Comparison of ENCODE assay signal across 7 cellular contexts in the genomic region with DNA sequence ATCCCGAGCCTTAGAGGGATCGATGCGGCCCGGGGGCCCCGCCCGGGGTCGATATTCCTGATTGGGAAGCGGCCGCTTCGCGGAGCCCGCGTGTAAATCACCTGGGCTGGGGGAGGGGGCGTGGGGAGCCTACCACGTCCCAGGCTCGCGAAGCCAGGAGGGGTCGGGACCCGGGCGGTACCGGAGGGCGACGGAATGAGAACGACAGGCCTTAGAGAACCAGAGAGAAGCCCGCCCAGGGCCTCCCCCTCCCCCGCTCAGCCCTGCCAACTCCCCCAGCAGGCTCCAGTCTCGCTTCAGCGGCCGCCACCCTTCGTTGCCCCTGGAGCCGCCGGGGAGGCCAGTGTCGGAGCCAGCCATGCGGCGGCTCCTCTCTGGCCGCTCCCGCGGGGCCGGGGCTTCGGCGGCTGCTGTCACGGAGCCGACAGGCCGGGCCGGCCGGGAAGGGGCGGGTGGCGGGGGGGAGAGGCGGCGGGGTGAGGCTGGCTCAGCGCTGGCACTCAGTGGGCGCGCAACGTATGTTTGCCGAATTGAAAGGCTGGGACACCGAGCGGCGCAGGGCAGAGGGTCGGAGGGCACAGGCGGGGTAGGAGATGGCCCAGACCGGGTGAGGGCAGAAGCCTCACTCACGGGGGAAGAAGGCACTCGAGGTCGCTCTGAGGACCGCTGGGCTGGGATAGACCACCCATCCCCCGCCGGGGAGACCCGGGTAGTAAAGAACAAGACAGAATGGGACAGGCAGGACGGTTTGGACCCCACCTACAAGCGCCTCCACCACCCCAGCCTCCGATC. TPM values are rescaled to one million over a fixed set of nuclear protein-coding genes. Genes with fewer than 3 reads are reported as not detected.
DNase-seq lines count a peak whose midpoint lies in the region; ATAC-seq and TF ChIP-seq lines count a peak whose summit lies in the region.
"Had no signal": no experiment of that assay in that cellular context is flagged by ENCODE, and none has a peak within 500 bp of the region (broad histone marks: within the 10 kb centered on the region; RNA-seq: fewer than 3 reads in every experiment).

No MANE protein-coding gene starts in this region.

- ATAC-seq in CD4-positive, CD25-positive, alpha-beta regulatory T cell (ENCODE audit: low read depth in 2 of 2), result no peak

- TF ChIP-seq POLR2A in NB4 (IDR thresholded peaks at IDR 0.05; ENCODE audit: extremely low read depth, insufficient read length), result no peak
- no peak for TF ChIP-seq POLR2A in spleen (IDR thresholded peaks at IDR 0.05)

- peaks cover 82% of the 10 kb centered on the region for H3K27me3 Mint-ChIP-seq in CD4-positive, CD25-positive, alpha-beta regulatory T cell

- peaks cover 0 to 2% (median 0%) of the 10 kb centered on the region in 7 donors for H3K9me3 Mint-ChIP-seq in CD4-positive, CD25-positive, alpha-beta regulatory T cell

- no peaks in the 10 kb centered on the region for H3K36me3 Mint-ChIP-seq in CD4-positive, CD25-positive, alpha-beta regulatory T cell

- no peak for DNase-seq in CD4-positive, CD25-positive, alpha-beta regulatory T cell
- DNase-seq in NB4 (ENCODE audit: low read depth) (peak; percentile 55), epithelial cell of esophagus (ENCODE audit: low read depth) (no peak), spleen (no peak), KBM-7 (no peak)
- no peak for DNase-seq in activated CD4-positive, alpha-beta T cell treated with anti-CD3 and anti-CD28 coated beads for 1 hour

- no peak overlapping the region for H3K4me3 ChIP-seq in CD4-positive, CD25-positive, alpha-beta regulatory T cell (ENCODE audit: low read depth, low read length)
- H3K4me3 ChIP-seq in NB4 (ENCODE audit: low read depth, low read length), result no peak overlapping the region
- peak overlapping the region; percentile 29 for H3K4me3 ChIP-seq in epithelial cell of esophagus (ENCODE audit: low read length)
- H3K4me3 ChIP-seq in spleen, result peak overlapping the region in 6 of 8 donors; percentile 19 to 65 (median 34)

- peaks cover 58% of the 10 kb centered on the region for H3K4me1 ChIP-seq in CD4-positive, CD25-positive, alpha-beta regulatory T cell (ENCODE audit: control insufficient read depth, insufficient read depth, low read length, poor library complexity, severe bottlenecking)
- H3K4me1 ChIP-seq in spleen, result peaks cover 48 to 72% (median 63%) of the 10 kb centered on the region in 6 donors

- peaks cover 8 to 58% (median 18%) of the 10 kb centered on the region in 4 donors for H3K4me1 Mint-ChIP-seq in CD4-positive, CD25-positive, alpha-beta regulatory T cell

- TF ChIP-seq CTCF in NB4 (IDR thresholded peaks at IDR 0.05; ENCODE audit: low read depth, low read length) (no peak), epithelial cell of esophagus (IDR thresholded peaks at IDR 0.05; ENCODE audit: insufficient read depth, low read depth, low read length, missing control alignments) (no peak), spleen (IDR thresholded peaks at IDR 0.05 in 8 of 11, conservative IDR thresholded peaks at IDR 0.05 in 3 of 11) (no peak)

- no peaks in the 10 kb centered on the region for H3K9me3 ChIP-seq in CD4-positive, CD25-positive, alpha-beta regulatory T cell (ENCODE audit: control insufficient read depth in 2 of 2, low read length in 2 of 2)
- no peaks in the 10 kb centered on the region for H3K9me3 ChIP-seq in spleen

- H3K27ac Mint-ChIP-seq in CD4-positive, CD25-positive, alpha-beta regulatory T cell, result no peak overlapping the region

- peak overlapping the region in 3 of 4 donors; percentile 66 to 76 (median 69) for H3K4me3 Mint-ChIP-seq in CD4-positive, CD25-positive, alpha-beta regulatory T cell

- in situ Hi-C loops in KBM-7 (cut with MboI; ENCODE audit: low pct_unique_long_range_greater_than_20kb, low sequenced_read_pairs), result no loop called here

- WGBS in spleen, 5 donors, result 1 to 6% (median 2%) methylated on average over 31 to 71 of the region's 71 CpGs

- H3K36me3 ChIP-seq in CD4-positive, CD25-positive, alpha-beta regulatory T cell (ENCODE audit: control insufficient read depth, insufficient read depth, low read length), result no peaks in the 10 kb centered on the region
- no peaks in the 10 kb centered on the region for H3K36me3 ChIP-seq in spleen

- intact Hi-C loops in spleen (cut with DNase I; ENCODE audit: low total_unique reads), result no loop called here

- H3K27ac ChIP-seq in CD4-positive, CD25-positive, alpha-beta regulatory T cell (ENCODE audit: insufficient read depth, low read length, poor library complexity, severe bottlenecking), result no peak overlapping the region
- no peak overlapping the region for H3K27ac ChIP-seq in spleen

- H3K27me3 ChIP-seq in CD4-positive, CD25-positive, alpha-beta regulatory T cell (ENCODE audit: control insufficient read depth, insufficient read depth, low read length), result peaks cover 43% of the 10 kb centered on the region
- peaks cover 23 to 98% (median 72%) of the 10 kb centered on the region in 7 donors for H3K27me3 ChIP-seq in spleen (replicated peaks in 1 of 7)

RNA-seq across cellular contexts. Expression of a gene that starts 1.4 kb away (rescaled TPM):
- total RNA-seq in CD4-positive, CD25-positive, alpha-beta regulatory T cell, result not detected
- not detected for polyA plus RNA-seq in CD4-positive, CD25-positive, alpha-beta regulatory T cell
- 1 to 10 TPM in 2 of 7 donors, under 1 TPM in 5; 0.43 to 1.9 (median 0.89) TPM for total RNA-seq in spleen
- under 1 TPM; 0.10 to 0.48 (median 0.20) TPM for polyA plus RNA-seq in spleen

RNA-seq across cellular contexts. Expression of a gene that starts 8.3 kb away (rescaled TPM):
- total RNA-seq in CD4-positive, CD25-positive, alpha-beta regulatory T cell, result not detected
- polyA plus RNA-seq in CD4-positive, CD25-positive, alpha-beta regulatory T cell, result not detected
- not detected for total RNA-seq in spleen
- not detected for polyA plus RNA-seq in spleen

RNA-seq across cellular contexts. Expression of a gene that starts 22.0 kb away (rescaled TPM):
- total RNA-seq in CD4-positive, CD25-positive, alpha-beta regulatory T cell, result 5.5 TPM
- polyA plus RNA-seq in CD4-positive, CD25-positive, alpha-beta regulatory T cell, result 1 to 10 TPM; 2.4 to 4.8 (median 3.6) TPM
- total RNA-seq in spleen, result 10 to 100 TPM; 15.8 to 27.0 (median 20.7) TPM
- 10 to 100 TPM in 1 of 3 donors, 1 to 10 TPM in 2; 7.1 to 10.1 (median 9.1) TPM for polyA plus RNA-seq in spleen

RNA-seq across cellular contexts. Expression of a gene that starts 22.2 kb away (rescaled TPM):
- 2.0 TPM for total RNA-seq in CD4-positive, CD25-positive, alpha-beta regulatory T cell
- polyA plus RNA-seq in CD4-positive, CD25-positive, alpha-beta regulatory T cell, result 1 to 10 TPM; 2.8 to 8.8 (median 4.9) TPM
- total RNA-seq in spleen, result 10 to 100 TPM in 1 of 7 donors, 1 to 10 TPM in 6; 2.5 to 11.9 (median 4.0) TPM
- polyA plus RNA-seq in spleen, result 10 to 100 TPM in 1 of 3 donors, 1 to 10 TPM in 2; 3.2 to 10.8 (median 4.8) TPM

RNA-seq across cellular contexts. Expression of a gene that starts 50.3 kb away (rescaled TPM):
- not detected for total RNA-seq in CD4-positive, CD25-positive, alpha-beta regulatory T cell
- polyA plus RNA-seq in CD4-positive, CD25-positive, alpha-beta regulatory T cell, result under 1 TPM in 1 of 4 donors, not detected in 3; 0.24 TPM
- 1 to 10 TPM in 3 of 7 donors, under 1 TPM in 4; 0.26 to 2.6 (median 0.98) TPM for total RNA-seq in spleen
- 1 to 10 TPM in 2 of 3 donors, under 1 TPM in 1; 0.67 to 3.0 (median 2.5) TPM for polyA plus RNA-seq in spleen
- total RNA-seq: myocyte had no signal

Comparison
In these comparisons a context has a peak if more than half of its experiments do, and no peak if none do; other contexts are left out.
1. H3K4me3 ChIP-seq: peak in epithelial cell of esophagus (single experiment) and spleen (6 of 8); none in CD4-positive, CD25-positive, alpha-beta regulatory T cell (single experiment) and NB4 (single experiment).